ENCODE assay signal across 9 cellular contexts in the genomic region with DNA sequence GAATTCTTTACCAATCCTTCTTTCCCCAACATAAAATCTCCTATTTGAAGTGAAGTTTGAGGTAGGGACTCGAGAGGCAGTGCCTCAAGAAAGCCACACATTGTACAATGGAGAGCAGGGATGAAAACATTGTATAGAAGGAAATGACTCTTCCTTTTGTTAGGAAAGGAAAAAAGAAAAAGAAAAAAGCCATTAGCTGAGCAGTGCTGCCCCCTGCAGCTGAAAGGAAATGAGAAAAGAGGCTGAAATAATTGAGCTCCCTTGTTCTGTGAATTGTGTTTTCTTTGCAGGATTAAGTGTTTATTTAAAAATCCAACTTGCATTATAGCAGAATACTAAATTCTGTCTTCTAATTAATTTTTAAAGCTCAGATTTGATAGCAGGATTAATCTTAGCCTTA.
A peak's percentile ranks its signal among the peaks of the same experiment; 100 is the strongest.
DNase-seq lines count a peak whose midpoint lies in the region; ATAC-seq and TF ChIP-seq lines count a peak whose summit lies in the region.
"Had no signal": no experiment of that assay in that cellular context is flagged by ENCODE, and none has a peak within 500 bp of the region (broad histone marks: within the 10 kb centered on the region; RNA-seq: fewer than 3 reads in every experiment).

No MANE protein-coding gene starts in this region.

- no peak overlapping the region for H3K4me3 Mint-ChIP-seq in activated CD4-positive, alpha-beta T cell treated with anti-CD3 and anti-CD28 coated beads for 36 hours
- no peak overlapping the region for H3K4me3 Mint-ChIP-seq in stimulated activated naive B cell treated with anti-CD40 and anti-IgM and Interleukin-4, amounts not matched to agents 10 μg/mL and 1 μg/mL and 100 μg/mL, for 72 hours
- H3K4me3 Mint-ChIP-seq: stimulated activated naive CD8-positive, alpha-beta T cell treated with anti-CD3 and anti-CD28 coated beads, Interleukin-15, Interleukin-2, amounts not matched to agents 100 ng/mL and 50 ng/mL, for 24 hours had no signal

- CTCF ChIA-PET in activated CD4-positive, alpha-beta T cell treated with anti-CD3 and anti-CD28 coated beads for 36 hours (lab: Charles Lee) = interaction anchor here (0.6 to 2.0 kb wide), 14 partner anchors 8 to 674 kb away, joined by 3 to 11 read pairs (median 4); no protein-coding TSS in a partner anchor
- CTCF ChIA-PET in Panc1 (lab: Charles Lee) = interaction anchor here (1.2 kb wide), 1 partner anchor 16 kb away, joined by 7 read pairs; no protein-coding TSS in a partner anchor

- H3K36me3 ChIP-seq in Panc1 (ENCODE audit: control insufficient read depth, insufficient read depth, low read length) (no peaks in the 10 kb centered on the region), transverse colon (no peaks in the 10 kb centered on the region)

- intact Hi-C loops in activated CD4-positive, alpha-beta T cell treated with anti-CD3 and anti-CD28 coated beads for 36 hours (cut with DNase I, micrococcal nuclease) = no loop called here
- intact Hi-C loops in Panc1 (cut with micrococcal nuclease; ENCODE audit: unreplicated experiment) (no loop called here), transverse colon (cut with DNase I; ENCODE audit: low total_unique reads) (loop anchor here (5.0 kb wide), 1 partner anchor 283 kb away; no protein-coding TSS in a partner anchor)

- no peaks in the 10 kb centered on the region for H3K4me1 Mint-ChIP-seq in activated CD4-positive, alpha-beta T cell treated with anti-CD3 and anti-CD28 coated beads for 36 hours
- H3K4me1 Mint-ChIP-seq in stimulated activated naive B cell treated with anti-CD40 and anti-IgM and Interleukin-4, amounts not matched to agents 10 μg/mL and 1 μg/mL and 100 μg/mL, for 72 hours = no peaks in the 10 kb centered on the region

- 68% methylated on average over 1 of the region's 1 CpG; no CpG with 5 or more reads in 1 of the 2 donors for WGBS in transverse colon (ENCODE audit: low coverage in 1 of 2), 2 donors

- H3K27me3 ChIP-seq in Panc1 (ENCODE audit: control insufficient read depth, insufficient read depth, low read length) = no peaks in the 10 kb centered on the region
- H3K27me3 ChIP-seq in transverse colon = no peaks in the 10 kb centered on the region

- no peak overlapping the region for H3K27ac Mint-ChIP-seq in activated CD4-positive, alpha-beta T cell treated with anti-CD3 and anti-CD28 coated beads for 36 hours
- H3K27ac Mint-ChIP-seq in stimulated activated naive B cell treated with anti-CD40 and anti-IgM and Interleukin-4, amounts not matched to agents 10 μg/mL and 1 μg/mL and 100 μg/mL, for 72 hours = no peak overlapping the region
- H3K27ac Mint-ChIP-seq: stimulated activated naive CD8-positive, alpha-beta T cell treated with anti-CD3 and anti-CD28 coated beads, Interleukin-15, Interleukin-2, amounts not matched to agents 100 ng/mL and 50 ng/mL, for 24 hours had no signal

- no peak overlapping the region for H3K27ac ChIP-seq in Panc1 (ENCODE audit: low read length)
- H3K27ac ChIP-seq in transverse colon = no peak overlapping the region

- in situ Hi-C loops in Panc1 (cut with HindIII; ENCODE audit: low pct_unique_long_range_greater_than_20kb, low sequenced_read_pairs) (no loop called here), transverse colon (cut with MboI; ENCODE audit: low pct_ligation_motif_present in 1 of 4, low pct_unique_long_range_greater_than_20kb in 1 of 4, low sequenced_read_pairs in 3 of 4) (loop anchor here (5.0 to 25.0 kb wide), 5 partner anchors 73 to 675 kb away; a partner anchor contains a TSS)

- no peak for TF ChIP-seq POLR2A in transverse colon (IDR thresholded peaks at IDR 0.05)

- POLR2A ChIA-PET in activated CD4-positive, alpha-beta T cell treated with anti-CD3 and anti-CD28 coated beads for 36 hours (lab: Charles Lee) = no interaction called here
- POLR2A ChIA-PET in Panc1 (lab: Charles Lee) = no interaction called here

- TF ChIP-seq EP300 in transverse colon (IDR thresholded peaks at IDR 0.05; ENCODE audit: low read depth) = no peak

- BruUV-seq in Panc1 (replicated peaks; lab: Mats Ljungman, UMichigan) = no TSS peak

- no peaks in the 10 kb centered on the region for H3K9me3 Mint-ChIP-seq in activated CD4-positive, alpha-beta T cell treated with anti-CD3 and anti-CD28 coated beads for 36 hours (ENCODE audit: low read depth)
- H3K9me3 Mint-ChIP-seq in stimulated activated naive B cell treated with anti-CD40 and anti-IgM and Interleukin-4, amounts not matched to agents 10 μg/mL and 1 μg/mL and 100 μg/mL, for 72 hours = peaks cover 3 to 5% of the 10 kb centered on the region in 2 donors
- H3K9me3 Mint-ChIP-seq: stimulated activated naive CD8-positive, alpha-beta T cell treated with anti-CD3 and anti-CD28 coated beads, Interleukin-15, Interleukin-2, amounts not matched to agents 100 ng/mL and 50 ng/mL, for 24 hours had no signal

- H3K4me3 ChIP-seq in Panc1 (ENCODE audit: low read depth in 2 of 2, low read length in 2 of 2) (no peak overlapping the region), fibroblast of villous mesenchyme (ENCODE audit: low read depth, low read length) (no peak overlapping the region), transverse colon (no peak overlapping the region)

- H3K4me1 ChIP-seq in Panc1 (ENCODE audit: control insufficient read depth, insufficient read depth, low read length) (no peaks in the 10 kb centered on the region), transverse colon (no peaks in the 10 kb centered on the region)

- H3K9me3 ChIP-seq in Panc1 (ENCODE audit: control insufficient read depth, insufficient read depth, low read depth, low read length) (no peaks in the 10 kb centered on the region), transverse colon (no peaks in the 10 kb centered on the region)

- ATAC-seq in activated CD4-positive, alpha-beta T cell treated with anti-CD3 and anti-CD28 coated beads for 36 hours = no peak
- no peak for ATAC-seq in Panc1
- no peak for ATAC-seq in stimulated activated naive B cell treated with anti-CD40 and anti-IgM and Interleukin-4, amounts not matched to agents 10 μg/mL and 1 μg/mL and 100 μg/mL, for 72 hours (replicated peaks)

- H3K36me3 Mint-ChIP-seq in activated CD4-positive, alpha-beta T cell treated with anti-CD3 and anti-CD28 coated beads for 36 hours (ENCODE audit: low read depth) = no peaks in the 10 kb centered on the region
- H3K36me3 Mint-ChIP-seq in stimulated activated naive B cell treated with anti-CD40 and anti-IgM and Interleukin-4, amounts not matched to agents 10 μg/mL and 1 μg/mL and 100 μg/mL, for 72 hours = no peaks in the 10 kb centered on the region

- TF ChIP-seq CTCF in Panc1 (IDR thresholded peaks at IDR 0.05) = peak; percentile 51; the same call in 1 of the 2 replicates
- TF ChIP-seq CTCF in fibroblast of villous mesenchyme (IDR thresholded peaks at IDR 0.05; ENCODE audit: insufficient read depth, low read depth, low read length) = peak; percentile 65
- peak in 4 of 5 experiments; percentile 22 to 31 (median 28) for TF ChIP-seq CTCF in transverse colon (IDR thresholded peaks at IDR 0.05)

- peak; percentile 25 for DNase-seq in activated CD4-positive, alpha-beta T cell treated with anti-CD3 and anti-CD28 coated beads for 36 hours
- DNase-seq in activated CD4-positive, alpha-beta T cell treated with anti-CD3 and anti-CD28 coated beads for 1 hour = no peak
- DNase-seq in Panc1 (ENCODE audit: low read depth, low spot score) = no peak
- peak; percentile 34 for DNase-seq in fibroblast of villous mesenchyme (ENCODE audit: low read depth)
- DNase-seq in transverse colon = no peak
- DNase-seq in stimulated activated naive B cell treated with anti-CD40 and anti-IgM and Interleukin-4, amounts not matched to agents 10 μg/mL and 1 μg/mL and 100 μg/mL, for 72 hours = no peak
- no peak for DNase-seq in activated CD8-positive, alpha-beta memory T cell treated with anti-CD3 and anti-CD28 coated beads for 24 hours
- no peak for DNase-seq in D341Med (ENCODE audit: low spot score)

- H3K27me3 Mint-ChIP-seq in activated CD4-positive, alpha-beta T cell treated with anti-CD3 and anti-CD28 coated beads for 36 hours = peaks cover 31% of the 10 kb centered on the region
- H3K27me3 Mint-ChIP-seq in stimulated activated naive B cell treated with anti-CD40 and anti-IgM and Interleukin-4, amounts not matched to agents 10 μg/mL and 1 μg/mL and 100 μg/mL, for 72 hours = peaks cover 13 to 16% of the 10 kb centered on the region in 2 donors

Comparison
In these comparisons a context has a peak if more than half of its experiments do, and no peak if none do; other contexts are left out.
1. DNase-seq: peak in activated CD4-positive, alpha-beta T cell treated with anti-CD3 and anti-CD28 coated beads for 36 hours (single experiment) and fibroblast of villous mesenchyme (single experiment); none in activated CD4-positive, alpha-beta T cell treated with anti-CD3 and anti-CD28 coated beads for 1 hour (single experiment), Panc1 (single experiment), transverse colon (single experiment), stimulated activated naive B cell treated with anti-CD40 and anti-IgM and Interleukin-4, amounts not matched to agents 10 μg/mL and 1 μg/mL and 100 μg/mL, for 72 hours (single experiment), activated CD8-positive, alpha-beta memory T cell treated with anti-CD3 and anti-CD28 coated beads for 24 hours (single experiment) and D341Med (single experiment).
2. Peak in every context shown above with its lines, with median percentiles within 50 percentile points of each other: CTCF ChIP-seq.